Comparison of ENCODE assay signal across 39 cellular contexts in the genomic region with DNA sequence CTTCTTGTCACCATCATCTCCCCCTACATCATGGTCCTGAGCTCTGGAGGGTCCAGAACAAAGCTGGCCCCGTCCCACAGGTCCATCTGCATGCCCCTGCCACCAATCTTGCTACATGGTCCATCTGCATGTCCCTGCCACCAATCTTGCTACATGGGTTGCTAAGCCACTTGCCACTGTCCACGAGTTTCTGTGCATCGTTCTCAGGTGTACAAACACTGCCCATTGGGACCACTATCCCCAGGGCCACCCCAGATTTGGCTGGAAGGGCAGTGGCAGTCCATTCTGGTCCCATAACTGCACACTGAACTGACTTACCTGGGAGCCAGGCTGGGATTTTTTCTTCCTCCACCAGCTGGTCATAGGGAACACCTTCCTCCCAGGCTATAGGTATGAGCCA. TPM values are rescaled to one million over a fixed set of nuclear protein-coding genes. Genes with fewer than 3 reads are reported as not detected.
"Had no signal": no experiment of that assay in that cellular context is flagged by ENCODE, and none has a peak within 500 bp of the region (broad histone marks: within the 10 kb centered on the region; RNA-seq: fewer than 3 reads in every experiment).

No MANE protein-coding gene starts in this region.

- H3K27ac Mint-ChIP-seq: activated B cell treated with CpG ODN at 0.5 μM for 24 hours; activated CD4-positive, alpha-beta memory T cell treated with anti-CD3 and anti-CD28 coated beads for 36 hours; activated CD4-positive, alpha-beta T cell treated with anti-CD3 and anti-CD28 coated beads, Interleukin-2, amount 10 ng/mL, durations not matched to agents 24 days and 14 days; activated CD8-positive, alpha-beta T cell treated with anti-CD3 and anti-CD28 coated beads for 36 hours; activated naive CD4-positive, alpha-beta T cell treated with anti-CD3 and anti-CD28 coated beads for 36 hours; activated naive CD4-positive, alpha-beta T cell treated with anti-CD3 and anti-CD28 coated beads, Interleukin-2, amount 50 U/mL, for 72 hours; activated naive CD8-positive, alpha-beta T cell treated with anti-CD3 and anti-CD28 coated beads for 36 hours; activated T-cell treated with anti-CD3 and anti-CD28 coated beads, Interleukin-2, amount 50 U/mL, for 72 hours; activated T-helper 1 cell treated with anti-CD3 and anti-CD28 coated beads, Interleukin-12 subunit alpha, Interleukin-12 subunit beta, Interleukin-2, Interleukin-4 antibody, amounts not matched to agents 30 ng/mL and 10 ng/mL and 1 ng/mL, durations not matched to agents 14 hours and 24 hours and 36 hours; activated T-helper 17 cell treated with anti-CD3 and anti-CD28 coated beads, Interleukin-2, amount 50 U/mL, for 72 hours; T-helper 1 cell treated with Interleukin-12 subunit alpha and Interleukin-12 subunit beta and Interleukin-4 antibody, amounts not matched to agents 30 μg/mL and 1 μg/mL, for 36 hours; T-helper 2 cell treated with Interferon-gamma antibody and Interleukin-4, amounts not matched to agents 5 μg/mL and 100 μg/mL, for 36 hours had no signal

- FAIRE-seq: astrocyte, bronchial epithelial cell, TTC549 had no signal

- H3K27ac ChIP-seq: adrenal gland, body of pancreas, cardiac muscle cell, VCaP had no signal

- DNase-seq: activated B cell treated with CpG ODN at 0.5 μM for 24 hours; activated CD4-positive, alpha-beta memory T cell treated with anti-CD3 and anti-CD28 coated beads for 36 hours; activated CD4-positive, alpha-beta T cell treated with anti-CD3 and anti-CD28 coated beads for 4 hours; activated CD4-positive, alpha-beta T cell treated with anti-CD3 and anti-CD28 coated beads, Interleukin-2, amount 10 ng/mL, durations not matched to agents 24 days and 14 days; activated CD4-positive, alpha-beta T cell treated with anti-CD3 and anti-CD28 coated beads, Interleukin-2, amount 50 U/mL, for 1 hour; activated CD4-positive, alpha-beta T cell treated with anti-CD3 and anti-CD28 coated beads, Interleukin-2, amount 50 U/mL, for 4 hours; activated CD4-positive, CD25-positive, alpha-beta regulatory T cell treated with anti-CD3 and anti-CD28 coated beads, Interleukin-2, amount 50 U/mL, for 72 hours; activated CD8-positive, alpha-beta memory T cell treated with anti-CD3 and anti-CD28 coated beads, Interleukin-2, amount 50 U/mL, for 4 hours; activated CD8-positive, alpha-beta T cell treated with anti-CD3 and anti-CD28 coated beads for 36 hours; activated effector memory CD4-positive, alpha-beta T cell treated with anti-CD3 and anti-CD28 coated beads, Interleukin-2, amount 50 U/mL, for 16 hours; activated gamma-delta T cell treated with Interleukin-2 at 50 U/mL for 16 hours; activated naive CD4-positive, alpha-beta T cell; activated naive CD4-positive, alpha-beta T cell treated with anti-CD3 and anti-CD28 coated beads for 36 hours; activated naive CD4-positive, alpha-beta T cell treated with anti-CD3 and anti-CD28 coated beads, Interleukin-2, amount 50 U/mL, for 16 hours; activated naive CD8-positive, alpha-beta T cell treated with anti-CD3 and anti-CD28 coated beads for 36 hours; activated T-cell treated with anti-CD3 and anti-CD28 coated beads for 4 hours; activated T-cell treated with anti-CD3 and anti-CD28 coated beads, Interleukin-2, amount 50 U/mL, for 1 hour; activated T-cell treated with anti-CD3 and anti-CD28 coated beads, Interleukin-2, amount 50 U/mL, for 4 hours; activated T-cell treated with anti-CD3 and anti-CD28 coated beads, Interleukin-2, amount 50 U/mL, for 72 hours; adrenal gland; amniotic stem cell; aorta; body of pancreas; caudate nucleus; cerebellar nuclear complex; T-helper 1 cell; T-helper 2 cell; T-helper 9 cell had no signal

- H3K36me3 Mint-ChIP-seq: activated CD4-positive, alpha-beta memory T cell treated with anti-CD3 and anti-CD28 coated beads for 36 hours; activated naive CD4-positive, alpha-beta T cell treated with anti-CD3 and anti-CD28 coated beads, Interleukin-2, amount 50 U/mL, for 72 hours; activated naive CD8-positive, alpha-beta T cell treated with anti-CD3 and anti-CD28 coated beads for 36 hours had no signal

- H3K36me3 ChIP-seq: adrenal gland, cardiac muscle cell had no signal

- H3K9me3 Mint-ChIP-seq: activated B cell treated with CpG ODN at 0.5 μM for 24 hours; activated CD4-positive, alpha-beta memory T cell treated with anti-CD3 and anti-CD28 coated beads for 36 hours; activated CD4-positive, alpha-beta T cell treated with anti-CD3 and anti-CD28 coated beads, Interleukin-2, amount 10 ng/mL, durations not matched to agents 24 days and 14 days; activated CD8-positive, alpha-beta T cell treated with anti-CD3 and anti-CD28 coated beads for 36 hours; activated naive CD4-positive, alpha-beta T cell treated with anti-CD3 and anti-CD28 coated beads for 36 hours; activated naive CD4-positive, alpha-beta T cell treated with anti-CD3 and anti-CD28 coated beads, Interleukin-2, amount 50 U/mL, for 72 hours; activated naive CD8-positive, alpha-beta T cell treated with anti-CD3 and anti-CD28 coated beads for 36 hours; activated T-cell treated with anti-CD3 and anti-CD28 coated beads, Interleukin-2, amount 50 U/mL, for 4 hours; activated T-cell treated with anti-CD3 and anti-CD28 coated beads, Interleukin-2, amount 50 U/mL, for 72 hours; activated T-helper 1 cell treated with anti-CD3 and anti-CD28 coated beads, Interleukin-12 subunit alpha, Interleukin-12 subunit beta, Interleukin-2, Interleukin-4 antibody, amounts not matched to agents 30 ng/mL and 10 ng/mL and 1 ng/mL, durations not matched to agents 14 hours and 24 hours and 36 hours; activated T-helper 17 cell treated with anti-CD3 and anti-CD28 coated beads, Interleukin-2, amount 50 U/mL, for 72 hours; central memory CD8-positive, alpha-beta T cell; T-helper 1 cell treated with Interleukin-12 subunit alpha and Interleukin-12 subunit beta and Interleukin-4 antibody, amounts not matched to agents 30 μg/mL and 1 μg/mL, for 36 hours; T-helper 2 cell treated with Interferon-gamma antibody and Interleukin-4, amounts not matched to agents 5 μg/mL and 100 μg/mL, for 36 hours had no signal

- H3K9me3 ChIP-seq: adrenal gland, body of pancreas had no signal

- H3K4me3 Mint-ChIP-seq: activated B cell treated with CpG ODN at 0.5 μM for 24 hours; activated CD4-positive, alpha-beta memory T cell treated with anti-CD3 and anti-CD28 coated beads for 36 hours; activated CD4-positive, alpha-beta T cell treated with anti-CD3 and anti-CD28 coated beads, Interleukin-2, amount 10 ng/mL, durations not matched to agents 24 days and 14 days; activated CD8-positive, alpha-beta T cell treated with anti-CD3 and anti-CD28 coated beads for 36 hours; activated naive CD4-positive, alpha-beta T cell treated with anti-CD3 and anti-CD28 coated beads for 36 hours; activated naive CD8-positive, alpha-beta T cell treated with anti-CD3 and anti-CD28 coated beads for 36 hours; activated T-cell treated with anti-CD3 and anti-CD28 coated beads, Interleukin-2, amount 50 U/mL, for 4 hours; activated T-cell treated with anti-CD3 and anti-CD28 coated beads, Interleukin-2, amount 50 U/mL, for 72 hours; activated T-helper 1 cell treated with anti-CD3 and anti-CD28 coated beads, Interleukin-12 subunit alpha, Interleukin-12 subunit beta, Interleukin-2, Interleukin-4 antibody, amounts not matched to agents 30 ng/mL and 10 ng/mL and 1 ng/mL, durations not matched to agents 14 hours and 24 hours and 36 hours; activated T-helper 17 cell treated with anti-CD3 and anti-CD28 coated beads, Interleukin-2, amount 50 U/mL, for 72 hours; central memory CD8-positive, alpha-beta T cell; T-helper 1 cell treated with Interleukin-12 subunit alpha and Interleukin-12 subunit beta and Interleukin-4 antibody, amounts not matched to agents 30 μg/mL and 1 μg/mL, for 36 hours; T-helper 2 cell treated with Interferon-gamma antibody and Interleukin-4, amounts not matched to agents 5 μg/mL and 100 μg/mL, for 36 hours had no signal

- H3K27me3 ChIP-seq: adrenal gland, cardiac muscle cell had no signal

- ATAC-seq: activated CD8-positive, alpha-beta T cell treated with anti-CD3 and anti-CD28 coated beads for 36 hours; activated naive CD4-positive, alpha-beta T cell treated with anti-CD3 and anti-CD28 coated beads, Interleukin-2, amount 50 U/mL, for 72 hours; activated T-cell treated with anti-CD3 and anti-CD28 coated beads, Interleukin-2, amount 50 U/mL, for 4 hours; activated T-cell treated with anti-CD3 and anti-CD28 coated beads, Interleukin-2, amount 50 U/mL, for 72 hours; activated T-helper 17 cell treated with anti-CD3 and anti-CD28 coated beads, Interleukin-2, amount 50 U/mL, for 72 hours; body of pancreas had no signal

- H3K4me1 Mint-ChIP-seq: activated B cell treated with CpG ODN at 0.5 μM for 24 hours; activated naive CD8-positive, alpha-beta T cell treated with anti-CD3 and anti-CD28 coated beads for 36 hours; central memory CD8-positive, alpha-beta T cell had no signal

- H3K4me3 ChIP-seq: adrenal gland, body of pancreas, cardiac muscle cell had no signal

- H3K4me1 ChIP-seq: adrenal gland, body of pancreas had no signal

RNA-seq across cellular contexts. Expression of a gene that starts 8.0 kb away (rescaled TPM):
- total RNA-seq: activated B cell treated with CpG ODN at 0.5 μM for 24 hours, bronchial epithelial cell had no signal
